ENCODE assay signal across 24 cellular contexts in genomic region chr12:30106204-30106603, GRCh38.
DNase-seq lines count a peak whose midpoint lies in the region; ATAC-seq lines count a peak whose summit lies in the region.
"Had no signal": no experiment of that assay in that cellular context is flagged by ENCODE, and none has a peak within 500 bp of the region (broad histone marks: within the 10 kb centered on the region; RNA-seq: fewer than 3 reads in every experiment).

No MANE protein-coding gene starts in this region.

- no peak overlapping the region for H3K27ac Mint-ChIP-seq in stimulated activated memory B cell treated with anti-CD40 and anti-IgM and Interleukin-4, amounts not matched to agents 10 μg/mL and 1 μg/mL and 100 μg/mL, for 72 hours
- H3K27ac Mint-ChIP-seq: CD8-positive, alpha-beta T cell; IgD-negative memory B cell had no signal

- H3K36me3 Mint-ChIP-seq in stimulated activated memory B cell treated with anti-CD40 and anti-IgM and Interleukin-4, amounts not matched to agents 10 μg/mL and 1 μg/mL and 100 μg/mL, for 72 hours, result no peaks in the 10 kb centered on the region
- H3K36me3 Mint-ChIP-seq: CD8-positive, alpha-beta T cell; IgD-negative memory B cell had no signal

- no peaks in the 10 kb centered on the region for H3K27me3 ChIP-seq in effector memory CD4-positive, alpha-beta T cell (replicated peaks; ENCODE audit: control insufficient read depth, insufficient read depth, low read length, poor library complexity, severe bottlenecking)
- H3K27me3 ChIP-seq: BLaER1 treated with 17β-estradiol and CSF1 and Interleukin-3, amounts not matched to agents 10 nM and 100 nM had no signal

- H3K4me3 Mint-ChIP-seq in stimulated activated memory B cell treated with anti-CD40 and anti-IgM and Interleukin-4, amounts not matched to agents 10 μg/mL and 1 μg/mL and 100 μg/mL, for 72 hours, result no peak overlapping the region
- H3K4me3 Mint-ChIP-seq: CD8-positive, alpha-beta T cell; IgD-negative memory B cell had no signal

- H3K4me1 Mint-ChIP-seq in stimulated activated memory B cell treated with anti-CD40 and anti-IgM and Interleukin-4, amounts not matched to agents 10 μg/mL and 1 μg/mL and 100 μg/mL, for 72 hours, result no peaks in the 10 kb centered on the region
- H3K4me1 Mint-ChIP-seq: IgD-negative memory B cell had no signal

- H3K36me3 ChIP-seq in effector memory CD4-positive, alpha-beta T cell (ENCODE audit: control insufficient read depth, insufficient read depth, low read length), result no peaks in the 10 kb centered on the region
- H3K36me3 ChIP-seq: BLaER1 treated with 17β-estradiol and CSF1 and Interleukin-3, amounts not matched to agents 10 nM and 100 nM had no signal

- no peaks in the 10 kb centered on the region for H3K4me1 ChIP-seq in effector memory CD4-positive, alpha-beta T cell (ENCODE audit: control insufficient read depth, insufficient read depth, low read length, poor library complexity, severe bottlenecking)
- H3K4me1 ChIP-seq: BLaER1 treated with 17β-estradiol and CSF1 and Interleukin-3, amounts not matched to agents 10 nM and 100 nM had no signal

- H3K9me3 Mint-ChIP-seq in stimulated activated memory B cell treated with anti-CD40 and anti-IgM and Interleukin-4, amounts not matched to agents 10 μg/mL and 1 μg/mL and 100 μg/mL, for 72 hours, result peaks cover 12% of the 10 kb centered on the region
- H3K9me3 Mint-ChIP-seq: CD8-positive, alpha-beta T cell had no signal

- no peak overlapping the region for H3K4me3 ChIP-seq in effector memory CD4-positive, alpha-beta T cell (ENCODE audit: insufficient read depth, low read depth, low read length, poor library complexity, severe bottlenecking)
- H3K4me3 ChIP-seq: BLaER1 treated with 17β-estradiol and CSF1 and Interleukin-3, amounts not matched to agents 10 nM and 100 nM; GM12878 had no signal

- H3K9me3 ChIP-seq in effector memory CD4-positive, alpha-beta T cell (ENCODE audit: control insufficient read depth, low read length), result no peaks in the 10 kb centered on the region

- H3K27me3 Mint-ChIP-seq in stimulated activated memory B cell treated with anti-CD40 and anti-IgM and Interleukin-4, amounts not matched to agents 10 μg/mL and 1 μg/mL and 100 μg/mL, for 72 hours, result no peaks in the 10 kb centered on the region
- H3K27me3 Mint-ChIP-seq: IgD-negative memory B cell had no signal

- DNase-seq in OCI-M1 (lab: John Stamatoyannopoulos, UW) (peak; percentile 21), dermis blood vessel endothelial cell (peak; percentile 47), myocyte (ENCODE audit: low read depth) (peak; percentile 13), retina (peak; percentile 18), NCI-H2107 (lab: John Stamatoyannopoulos, UW) (no peak)
- DNase-seq in effector memory CD4-positive, alpha-beta T cell, result no peak
- DNase-seq: ACHN; CD8-positive, alpha-beta T cell; DND-41; GOT3; HCEC 1CT; NCI-H1694; NCI-H2081; NCI-H2171 treated with DMSO at 0.1 percent for 48 hours; NCI-H446; NCI-H526 treated with DMSO at 0.1 percent for 48 hours; SIG-M5 had no signal

- no peak for ATAC-seq in stimulated activated memory B cell treated with anti-CD40 and anti-IgM and Interleukin-4, amounts not matched to agents 10 μg/mL and 1 μg/mL and 100 μg/mL, for 72 hours
- ATAC-seq in GM21528 (IDR thresholded peaks at IDR 0.05; ENCODE audit: low FRiP score, unreplicated experiment), result no peak
- ATAC-seq: CD8-positive, alpha-beta T cell; GM12878; Panc1 had no signal

- no peak overlapping the region for H3K27ac ChIP-seq in effector memory CD4-positive, alpha-beta T cell (ENCODE audit: insufficient read depth, low read length, poor library complexity, severe bottlenecking)
- H3K27ac ChIP-seq: BLaER1 treated with 17β-estradiol and CSF1 and Interleukin-3, amounts not matched to agents 10 nM and 100 nM; HL-60 had no signal

Comparison
In these comparisons a context has a peak if more than half of its experiments do, and no peak if none do; other contexts are left out.
1. DNase-seq: peak in OCI-M1 (single experiment), dermis blood vessel endothelial cell (single experiment), myocyte (single experiment) and retina (single experiment); none in NCI-H2107 (single experiment) and effector memory CD4-positive, alpha-beta T cell (0 of 3).